Comparison of ENCODE assay signal across 12 cellular contexts in the genomic region with DNA sequence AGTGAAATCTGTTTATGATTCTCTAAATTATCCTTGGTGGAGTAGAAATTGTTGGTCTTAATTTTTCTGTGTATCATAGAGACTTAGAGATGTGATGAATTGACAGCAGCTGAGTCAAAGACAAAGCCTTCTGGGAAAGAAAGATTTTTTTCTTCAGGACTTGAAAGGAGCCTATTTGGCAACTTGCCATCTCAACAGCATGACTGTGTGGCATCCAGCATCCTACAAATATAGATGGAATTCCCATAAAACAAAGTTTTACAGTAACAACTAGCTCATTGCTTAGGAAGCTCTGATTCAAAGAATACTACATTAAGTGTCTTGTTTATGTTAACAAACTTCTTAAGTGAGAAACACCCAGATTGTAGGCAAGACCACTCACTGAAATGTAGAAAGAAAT.
DNase-seq lines count a peak whose midpoint lies in the region; ATAC-seq, FAIRE-seq and TF ChIP-seq lines count a peak whose summit lies in the region.
"Had no signal": no experiment of that assay in that cellular context is flagged by ENCODE, and none has a peak within 500 bp of the region (broad histone marks: within the 10 kb centered on the region; RNA-seq: fewer than 3 reads in every experiment).

No MANE protein-coding gene starts in this region.

- H3K79me2 ChIP-seq in GM23338 (replicated peaks; ENCODE audit: insufficient read depth) (no peaks in the 10 kb centered on the region), endothelial cell of umbilical vein (ENCODE audit: control insufficient read depth, insufficient read depth, low read length) (no peaks in the 10 kb centered on the region)

- CTCF ChIA-PET in endothelial cell of umbilical vein (lab: Charles Lee): no interaction called here

- FAIRE-seq in endothelial cell of umbilical vein (lab: Jason Lieb, UNC): peak; percentile 48

- no peaks in the 10 kb centered on the region for H3K9me1 ChIP-seq in endothelial cell of umbilical vein (replicated peaks; ENCODE audit: control insufficient read depth, extremely low read depth, insufficient read depth, low read length)

- H3K27ac ChIP-seq in GM23338 (ENCODE audit: low read depth): no peak overlapping the region
- no peak overlapping the region for H3K27ac ChIP-seq in endothelial cell of umbilical vein (ENCODE audit: insufficient read depth, low read depth, low read length)

- H3K27me3 ChIP-seq in GM23338 (ENCODE audit: insufficient read depth): no peaks in the 10 kb centered on the region
- H3K27me3 ChIP-seq in endothelial cell of umbilical vein (ENCODE audit: control insufficient read depth in 2 of 2, insufficient read depth in 2 of 2, low read length in 2 of 2): no peaks in the 10 kb centered on the region

- H2AFZ ChIP-seq in GM23338 (0 out of 2 replicates have a peak overlapping the region, but pooled peaks have one; percentile 11), endothelial cell of umbilical vein (ENCODE audit: low read depth, low read length) (no peak overlapping the region)

- POLR2A ChIA-PET in endothelial cell of umbilical vein (lab: Charles Lee): no interaction called here

- ATAC-seq in GM23338 (no peak), HG02938 (IDR thresholded peaks at IDR 0.05; ENCODE audit: unreplicated experiment) (no peak)
- ATAC-seq: WTC11 had no signal

- H3K9me3 ChIP-seq in endothelial cell of umbilical vein (replicated peaks; ENCODE audit: control insufficient read depth, insufficient read depth, low read length): no peaks in the 10 kb centered on the region

- DNase-seq in GM23338 (ENCODE audit: low spot score) (no peak), NCI-H69 (lab: John Stamatoyannopoulos, UW) (peak; percentile 70), endothelial cell of umbilical vein (ENCODE audit: low read depth, low spot score) (peak; percentile 36), skeletal muscle cell (ENCODE audit: low read depth) (peak; percentile 86), NCI-H1694 treated with DMSO at 0.1 percent for 48 hours (lab: John Stamatoyannopoulos, UW) (no peak)
- no peak for DNase-seq in activated naive CD4-positive, alpha-beta T cell treated with anti-CD3 and anti-CD28 coated beads, Interleukin-2, amount 50 U/mL, for 16 hours
- DNase-seq: activated T-cell treated with anti-CD3 and anti-CD28 coated beads, Interleukin-2, amount 50 U/mL, for 24 hours; NCI-H2107; stimulated activated CD4-positive, alpha-beta T cell treated with anti-CD3 and anti-CD28 coated beads, Interleukin-2, amount 100 ng/mL, for 48 hours had no signal

- H3K4me1 Mint-ChIP-seq in GM23338: peaks cover 12% of the 10 kb centered on the region

- H3K4me3 ChIP-seq in GM23338 (no peak overlapping the region), endothelial cell of umbilical vein (replicated peaks in 1 of 3; ENCODE audit: insufficient read depth in 1 of 3, low read depth in 1 of 3, low read length in 3 of 3) (no peak overlapping the region), skeletal muscle cell (ENCODE audit: low read depth, low read length) (no peak overlapping the region)

- no peaks in the 10 kb centered on the region for H3F3A ChIP-seq in GM23338 (replicated peaks; ENCODE audit: low read depth)

- H3K36me3 ChIP-seq in GM23338 (ENCODE audit: insufficient read depth): no peaks in the 10 kb centered on the region
- H3K36me3 ChIP-seq in endothelial cell of umbilical vein (ENCODE audit: control insufficient read depth in 2 of 2, extremely low read depth in 1 of 2, insufficient read depth in 2 of 2, low read length in 2 of 2): no peaks in the 10 kb centered on the region

- no peak overlapping the region for H3K4me2 ChIP-seq in GM23338
- H3K4me2 ChIP-seq in endothelial cell of umbilical vein (ENCODE audit: insufficient read depth, low read length): no peak overlapping the region

- no peak overlapping the region for H3K9ac ChIP-seq in endothelial cell of umbilical vein (replicated peaks; ENCODE audit: extremely low read depth, insufficient read depth, low read length)

- no peaks in the 10 kb centered on the region for H3K27me3 Mint-ChIP-seq in GM23338 (ENCODE audit: insufficient read depth, low read depth, poor library complexity)

- no peak for TF ChIP-seq CTCF in GM23338 (conservative IDR thresholded peaks at IDR 0.05; ENCODE audit: low read depth in 2 of 2)
- TF ChIP-seq CTCF in endothelial cell of umbilical vein (IDR thresholded peaks at IDR 0.05; ENCODE audit: extremely low read depth in 1 of 2, insufficient read depth in 1 of 2, low read depth in 1 of 2, low read length in 2 of 2): no peak

- dilution Hi-C loops in endothelial cell of umbilical vein (cut with MboI; ENCODE audit: extremely low pct_ligation_motif_present, low sequenced_read_pairs): no loop called here

- no peaks in the 10 kb centered on the region for H3K4me1 ChIP-seq in GM23338 (ENCODE audit: insufficient read depth)
- H3K4me1 ChIP-seq in endothelial cell of umbilical vein (ENCODE audit: control insufficient read depth, extremely low read depth, insufficient read depth, low read length): peaks cover 5% of the 10 kb centered on the region

- H3K36me3 Mint-ChIP-seq in GM23338 (ENCODE audit: low read depth): no peaks in the 10 kb centered on the region
- H3K36me3 Mint-ChIP-seq: WTC11 had no signal

- no TSS peak for BruUV-seq in endothelial cell of umbilical vein (replicated peaks; lab: Mats Ljungman, UMichigan)

- H3K4me3 Mint-ChIP-seq in GM23338: no peak overlapping the region
- H3K4me3 Mint-ChIP-seq: activated T-cell treated with anti-CD3 and anti-CD28 coated beads, Interleukin-2, amount 50 U/mL, for 24 hours; stimulated activated naive CD8-positive, alpha-beta T cell treated with anti-CD3 and anti-CD28 coated beads, Interleukin-15, Interleukin-2, amounts not matched to agents 100 ng/mL and 50 ng/mL, for 24 hours; WTC11 had no signal

- no peak for TF ChIP-seq POLR2A in endothelial cell of umbilical vein (IDR thresholded peaks at IDR 0.05; ENCODE audit: low read depth, low read length)

- intact Hi-C loops in endothelial cell of umbilical vein (cut with micrococcal nuclease): no loop called here

- H4K20me1 ChIP-seq in GM23338 (replicated peaks; ENCODE audit: insufficient read depth) (no peaks in the 10 kb centered on the region), endothelial cell of umbilical vein (replicated peaks; ENCODE audit: control insufficient read depth, extremely low read depth, insufficient read depth, low read length) (no peaks in the 10 kb centered on the region)

- H3K9me3 Mint-ChIP-seq in GM23338: peaks cover 3% of the 10 kb centered on the region; the same call in 1 of the 3 replicates
- H3K9me3 Mint-ChIP-seq: activated T-cell treated with anti-CD3 and anti-CD28 coated beads, Interleukin-2, amount 50 U/mL, for 24 hours; stimulated activated naive CD8-positive, alpha-beta T cell treated with anti-CD3 and anti-CD28 coated beads, Interleukin-15, Interleukin-2, amounts not matched to agents 100 ng/mL and 50 ng/mL, for 24 hours; WTC11 had no signal

- peaks cover 16% of the 10 kb centered on the region for H3K9me2 ChIP-seq in GM23338 (ENCODE audit: insufficient read depth)

- H3K27ac Mint-ChIP-seq in GM23338: no peak overlapping the region
- H3K27ac Mint-ChIP-seq: activated T-cell treated with anti-CD3 and anti-CD28 coated beads, Interleukin-2, amount 50 U/mL, for 24 hours; stimulated activated naive CD8-positive, alpha-beta T cell treated with anti-CD3 and anti-CD28 coated beads, Interleukin-15, Interleukin-2, amounts not matched to agents 100 ng/mL and 50 ng/mL, for 24 hours; WTC11 had no signal

TF ChIP-seq in GM23338, 12 proteins besides CTCF, POLR2A, EP300 and RAD21 (continues in another document):
- no peak for TF ChIP-seq ZNF331 (CRISPR knock-in tag; IDR thresholded peaks at IDR 0.05; ENCODE audit: low read depth)

TF ChIP-seq in endothelial cell of umbilical vein, 7 proteins besides CTCF, POLR2A, EP300 and RAD21:
- TF ChIP-seq FOS (IDR thresholded peaks at IDR 0.05; ENCODE audit: borderline replicate concordance, insufficient read depth, low read length) (no peak), JUN (IDR thresholded peaks at IDR 0.05; ENCODE audit: borderline replicate concordance, insufficient read depth, insufficient read length, low read depth) (no peak), MYC (IDR thresholded peaks at IDR 0.05; ENCODE audit: low read depth, low read length) (no peak), EZH2 (IDR thresholded peaks at IDR 0.05; ENCODE audit: borderline replicate concordance, low read depth, low read length, severe bottlenecking) (no peak), GATA2 (IDR thresholded peaks at IDR 0.05; ENCODE audit: insufficient read depth, insufficient read length, low read depth, low read length) (no peak), POLR2AphosphoS5 (IDR thresholded peaks at IDR 0.05; ENCODE audit: insufficient read depth, low read depth, low read length) (no peak)
- TF ChIP-seq, protein P1, sequence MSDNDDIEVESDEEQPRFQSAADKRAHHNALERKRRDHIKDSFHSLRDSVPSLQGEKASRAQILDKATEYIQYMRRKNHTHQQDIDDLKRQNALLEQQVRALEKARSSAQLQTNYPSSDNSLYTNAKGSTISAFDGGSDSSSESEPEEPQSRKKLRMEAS (IDR thresholded peaks at IDR 0.05; ENCODE audit: insufficient read depth, insufficient read length): no peak

Comparison
In these comparisons a context has a peak if more than half of its experiments do, and no peak if none do; other contexts are left out.
1. DNase-seq: peak in NCI-H69 (single experiment), endothelial cell of umbilical vein (single experiment) and skeletal muscle cell (single experiment); none in GM23338 (single experiment), activated naive CD4-positive, alpha-beta T cell treated with anti-CD3 and anti-CD28 coated beads, Interleukin-2, amount 50 U/mL, for 16 hours (single experiment) and NCI-H1694 treated with DMSO at 0.1 percent for 48 hours (single experiment).